Comparison of ENCODE assay signal across 10 cellular contexts in the genomic region with DNA sequence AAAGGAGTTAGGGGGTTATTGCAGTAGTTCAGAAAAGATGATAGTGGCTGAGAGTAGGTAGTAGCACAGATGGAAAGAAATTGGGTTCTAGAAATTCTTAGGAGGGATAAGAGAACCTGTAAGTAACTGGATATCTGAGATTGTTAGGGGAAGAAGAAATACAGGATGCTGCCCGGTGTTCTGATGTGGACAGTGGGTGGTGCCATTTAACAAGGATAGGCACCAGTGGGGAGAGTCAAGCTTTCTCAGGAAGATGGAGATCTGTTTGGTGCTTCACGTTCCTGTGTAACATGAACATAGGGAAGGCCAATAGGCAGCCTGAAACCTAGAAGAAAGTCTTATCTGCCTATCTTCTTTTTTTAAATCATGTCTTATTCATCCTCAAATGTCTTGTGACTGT.
A peak's percentile ranks its signal among the peaks of the same experiment; 100 is the strongest.
DNase-seq lines count a peak whose midpoint lies in the region; ATAC-seq and TF ChIP-seq lines count a peak whose summit lies in the region.
"Had no signal": no experiment of that assay in that cellular context is flagged by ENCODE, and none has a peak within 500 bp of the region (broad histone marks: within the 10 kb centered on the region; RNA-seq: fewer than 3 reads in every experiment).

No MANE protein-coding gene starts in this region.

- intact Hi-C loops in left lung (cut with DNase I): no loop called here
- intact Hi-C loops in ascending aorta (cut with DNase I): no loop called here

- TF ChIP-seq CTCF in DND-41 (IDR thresholded peaks at IDR 0.05; ENCODE audit: borderline replicate concordance, extremely low read depth, low read length, poor library complexity, severe bottlenecking) (peak; percentile 34), astrocyte of the spinal cord (IDR thresholded peaks at IDR 0.05; ENCODE audit: low read depth, low read length) (peak; percentile 16), left lung (IDR thresholded peaks at IDR 0.05) (no peak), ascending aorta (IDR thresholded peaks at IDR 0.05) (no peak)

- ATAC-seq in DND-41 (ENCODE audit: insufficient read depth, low read depth) (no peak), left lung (peak; percentile 62), GM21723 (IDR thresholded peaks at IDR 0.05; ENCODE audit: unreplicated experiment) (no peak)

- no peaks in the 10 kb centered on the region for H3K79me2 ChIP-seq in DND-41 (ENCODE audit: insufficient read depth, low read length)

- H3K4me1 ChIP-seq in DND-41 (ENCODE audit: insufficient read depth, low read length) (no peaks in the 10 kb centered on the region), left lung (no peaks in the 10 kb centered on the region), HAP-1 (no peaks in the 10 kb centered on the region), ascending aorta (no peaks in the 10 kb centered on the region)

- H3K4me3 ChIP-seq in DND-41 (ENCODE audit: low read depth in 1 of 2, low read length in 2 of 2) (no peak overlapping the region), astrocyte of the spinal cord (ENCODE audit: low read depth, low read length) (no peak overlapping the region), left lung (no peak overlapping the region), HAP-1 (no peak overlapping the region), ascending aorta (no peak overlapping the region)

- H3K36me3 ChIP-seq in DND-41 (ENCODE audit: insufficient read depth, low read length) (no peaks in the 10 kb centered on the region), left lung (no peaks in the 10 kb centered on the region), HAP-1 (replicated peaks) (no peaks in the 10 kb centered on the region), ascending aorta (no peaks in the 10 kb centered on the region)

- DNase-seq in DND-41 (no peak), M059J (ENCODE audit: low read depth) (peak; percentile 47), astrocyte of the spinal cord (ENCODE audit: low read depth, low spot score) (peak; percentile 17), left lung (no peak), HAP-1 (ENCODE audit: low spot score in 2 of 2) (no peak), T-helper 1 cell (no peak), ascending aorta (ENCODE audit: low spot score in 2 of 2) (no peak)
- DNase-seq: activated effector memory CD4-positive, alpha-beta T cell treated with anti-CD3 and anti-CD28 coated beads, Interleukin-2, amount 50 U/mL, for 16 hours; NCI-H774 had no signal

- H2AFZ ChIP-seq in DND-41 (ENCODE audit: low read depth, low read length): no peak overlapping the region

- no peak overlapping the region for H3K4me2 ChIP-seq in DND-41 (ENCODE audit: insufficient read depth, low read length)

- H3K27me3 ChIP-seq in DND-41 (ENCODE audit: insufficient read depth, low read length, poor library complexity) (peaks cover 4% of the 10 kb centered on the region), left lung (peaks cover 0 to 7% of the 10 kb centered on the region in 2 donors), HAP-1 (ENCODE audit: low read depth) (peaks cover 9% of the 10 kb centered on the region; the same call in 1 of the 2 replicates), ascending aorta (no peaks in the 10 kb centered on the region)

- no peak overlapping the region for H3K27ac ChIP-seq in DND-41 (ENCODE audit: low read length)
- H3K27ac ChIP-seq in left lung: no peak overlapping the region
- H3K27ac ChIP-seq in ascending aorta: no peak overlapping the region

- H3K9ac ChIP-seq in DND-41 (ENCODE audit: low read depth, low read length): no peak overlapping the region

- in situ Hi-C loops in astrocyte of the spinal cord (cut with HindIII; ENCODE audit: low sequenced_read_pairs) (no loop called here), HAP-1 (cut with MboI; ENCODE audit: low sequenced_read_pairs) (no loop called here)

- H3K9me3 ChIP-seq in DND-41 (ENCODE audit: insufficient read depth, low read length, severe bottlenecking) (no peaks in the 10 kb centered on the region), left lung (no peaks in the 10 kb centered on the region), HAP-1 (no peaks in the 10 kb centered on the region), ascending aorta (no peaks in the 10 kb centered on the region)

- H4K20me1 ChIP-seq in DND-41 (ENCODE audit: insufficient read depth, low read length): no peaks in the 10 kb centered on the region

Comparison
In these comparisons a context has a peak if more than half of its experiments do, and no peak if none do; other contexts are left out.
1. DNase-seq: peak in M059J (single experiment) and astrocyte of the spinal cord (single experiment); none in DND-41 (single experiment), left lung (0 of 2), HAP-1 (0 of 2), T-helper 1 cell (0 of 5) and ascending aorta (0 of 2).
2. CTCF ChIP-seq: peak in DND-41 (single experiment) and astrocyte of the spinal cord (single experiment); none in left lung (0 of 2) and ascending aorta (0 of 3).